ENCODE assay signal across 10 cellular contexts in the genomic region with DNA sequence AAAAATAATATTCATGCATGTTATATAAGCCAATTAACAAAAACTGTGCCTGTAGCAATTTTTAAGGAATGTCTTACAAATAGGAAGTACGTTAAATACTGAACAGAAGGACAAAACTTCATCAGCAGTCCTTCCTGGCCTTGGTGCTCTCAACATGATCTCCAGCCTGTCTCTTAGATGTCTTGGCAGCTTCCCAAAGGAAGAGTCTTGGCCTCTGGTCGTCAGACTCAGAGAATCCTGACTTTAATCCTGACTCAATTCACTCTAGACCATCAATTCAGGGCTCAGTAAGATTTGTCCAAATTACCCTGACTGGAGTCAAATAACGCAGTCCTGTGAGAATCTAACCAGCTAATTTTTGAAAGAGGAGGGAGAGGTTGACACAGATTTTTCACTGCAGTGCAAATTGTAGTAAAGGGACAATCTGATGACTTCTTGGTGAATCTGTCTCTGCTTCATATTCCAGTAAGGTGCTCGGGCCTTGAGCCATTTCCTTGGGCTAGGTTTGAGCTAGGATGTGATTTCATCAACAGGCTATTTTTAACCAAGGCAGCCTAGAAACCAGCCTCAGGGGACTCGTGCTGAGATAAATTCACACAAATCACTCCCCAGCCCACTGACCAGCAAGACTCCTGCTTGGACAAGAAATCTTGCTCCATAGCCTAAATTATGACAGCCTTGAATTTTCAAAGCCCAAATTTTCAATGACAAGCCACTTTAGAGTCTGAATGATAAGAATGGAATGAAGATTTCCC.
DNase-seq lines count a peak whose midpoint lies in the region; ATAC-seq, FAIRE-seq and TF ChIP-seq lines count a peak whose summit lies in the region.
"Had no signal": no experiment of that assay in that cellular context is flagged by ENCODE, and none has a peak within 500 bp of the region (broad histone marks: within the 10 kb centered on the region; RNA-seq: fewer than 3 reads in every experiment).

No MANE protein-coding gene starts in this region.

- H3K9ac ChIP-seq in HepG2 (ENCODE audit: insufficient read depth, low read depth, low read length), result no peak overlapping the region
- H3K9ac ChIP-seq in mesenchymal stem cell (ENCODE audit: low read length), result peak overlapping the region; percentile 62

- H3K4ac ChIP-seq in mesenchymal stem cell (ENCODE audit: low read depth in 1 of 2, low read length in 2 of 2), result peak overlapping the region in 1 of 2 experiments; percentile 79

- no peak overlapping the region for H3K23ac ChIP-seq in mesenchymal stem cell (ENCODE audit: low read length in 2 of 2)

- H3K14ac ChIP-seq in mesenchymal stem cell (ENCODE audit: low read length in 2 of 2), result no peak overlapping the region

- TF ChIP-seq POLR2A in right lobe of liver (IDR thresholded peaks at IDR 0.05) (no peak), HepG2 (IDR thresholded peaks at IDR 0.05; ENCODE audit: insufficient read depth in 1 of 2, low read depth in 2 of 2, low read length in 2 of 2) (no peak)

- no peaks in the 10 kb centered on the region for H3K36me3 Mint-ChIP-seq in T-helper 17 cell (ENCODE audit: low read depth)
- no peaks in the 10 kb centered on the region for H3K36me3 Mint-ChIP-seq in WTC11

- H3K4me1 ChIP-seq in right lobe of liver (peaks cover 0 to 6% (median 0%) of the 10 kb centered on the region in 4 donors), HepG2 (ENCODE audit: insufficient read depth, low read length) (peaks cover 37% of the 10 kb centered on the region), mesenchymal stem cell (ENCODE audit: control insufficient read depth, insufficient read depth, low read depth, low read length) (peaks cover 10% of the 10 kb centered on the region)

- no peak for FAIRE-seq in HepG2 (lab: Jason Lieb, UNC)

- H4K91ac ChIP-seq in mesenchymal stem cell (ENCODE audit: low read length), result no peak overlapping the region

- DNase-seq in right lobe of liver, result no peak
- DNase-seq in HepG2 (ENCODE audit: low spot score), result no peak
- DNase-seq in choroid plexus epithelial cell (ENCODE audit: low read depth), result peak; percentile 87
- DNase-seq in mesenchymal stem cell, result peak; percentile 80
- DNase-seq in HCEC 1CT, result no peak
- DNase-seq in T-helper 17 cell, result no peak
- DNase-seq in WTC11 (ENCODE audit: low spot score), result no peak
- no peak for DNase-seq in HT-29 (ENCODE audit: low spot score)
- DNase-seq: activated CD8-positive, alpha-beta T cell treated with anti-CD3 and anti-CD28 coated beads for 36 hours had no signal

- H3K4me3 Mint-ChIP-seq in T-helper 17 cell (no peak overlapping the region), WTC11 (no peak overlapping the region)
- H3K4me3 Mint-ChIP-seq: activated CD8-positive, alpha-beta T cell treated with anti-CD3 and anti-CD28 coated beads for 36 hours; B cell had no signal

- POLR2A ChIA-PET in HepG2 (lab: Yijun Ruan, JAX), result no interaction called here
- POLR2A ChIA-PET in WTC11 (lab: Charles Lee), result no interaction called here

- TF ChIP-seq RAD21 in HepG2 (CRISPR knock-in tag; IDR thresholded peaks at IDR 0.05), result no peak

- no peaks in the 10 kb centered on the region for H4K20me1 ChIP-seq in HepG2 (ENCODE audit: insufficient read depth, low read length)

- no peaks in the 10 kb centered on the region for H3K4me1 Mint-ChIP-seq in T-helper 17 cell
- H3K4me1 Mint-ChIP-seq in WTC11, result peaks cover 16% of the 10 kb centered on the region; the same call in 1 of the 2 replicates
- H3K4me1 Mint-ChIP-seq: B cell had no signal

- TF ChIP-seq EP300 in HepG2 (IDR thresholded peaks at IDR 0.05; ENCODE audit: low read depth in 2 of 2, low read length in 2 of 2) (no peak), HepG2 (CRISPR knock-in tag; IDR thresholded peaks at IDR 0.05; ENCODE audit: borderline replicate concordance) (no peak)

- no peak overlapping the region for H2BK120ac ChIP-seq in mesenchymal stem cell (ENCODE audit: low read depth, low read length)

- H3K79me2 ChIP-seq in HepG2 (ENCODE audit: insufficient read depth, low read length), result no peaks in the 10 kb centered on the region

- no peak overlapping the region for H4K8ac ChIP-seq in mesenchymal stem cell (ENCODE audit: low read length)

- H2BK12ac ChIP-seq in mesenchymal stem cell (ENCODE audit: low read length in 2 of 2), result no peak overlapping the region

- H3K4me2 ChIP-seq in HepG2 (ENCODE audit: low read depth, low read length) (no peak overlapping the region), mesenchymal stem cell (ENCODE audit: low read length, poor library complexity, severe bottlenecking) (no peak overlapping the region)

- no peak overlapping the region for H2BK15ac ChIP-seq in mesenchymal stem cell (ENCODE audit: low read depth, poor library complexity, severe bottlenecking)

- H3K36me3 ChIP-seq in right lobe of liver (no peaks in the 10 kb centered on the region), HepG2 (replicated peaks in 1 of 2; ENCODE audit: control insufficient read depth in 1 of 2, insufficient read depth in 2 of 2, low read length in 2 of 2) (no peaks in the 10 kb centered on the region), mesenchymal stem cell (ENCODE audit: control insufficient read depth in 1 of 2, insufficient read depth in 2 of 2, low read depth in 1 of 2, low read length in 2 of 2) (no peaks in the 10 kb centered on the region)

- H3K27ac ChIP-seq in right lobe of liver (no peak overlapping the region), HepG2 (ENCODE audit: extremely low read length, insufficient read depth, low read length) (no peak overlapping the region), mesenchymal stem cell (ENCODE audit: low read length, poor library complexity, severe bottlenecking) (peak overlapping the region; percentile 5)

- no peaks in the 10 kb centered on the region for H3K27me3 ChIP-seq in right lobe of liver
- H3K27me3 ChIP-seq in HepG2 (ENCODE audit: control insufficient read depth in 1 of 2, insufficient read depth in 2 of 2, low read length in 2 of 2), result no peaks in the 10 kb centered on the region
- H3K27me3 ChIP-seq in mesenchymal stem cell (ENCODE audit: control insufficient read depth in 1 of 2, insufficient read depth in 1 of 2, low read length in 2 of 2), result no peaks in the 10 kb centered on the region

- WGBS in right lobe of liver (ENCODE audit: insufficient coverage, low coverage, low lambda C conversion rate, missing lambda C conversion rate), result 44% methylated on average over 4 of the region's 5 CpGs
- WGBS in HepG2 (ENCODE audit: low lambda C conversion rate), result 40% methylated on average over 5 of the region's 5 CpGs
- 43% methylated on average over 5 of the region's 5 CpGs for WGBS in mesenchymal stem cell

- H3K4me3 ChIP-seq in right lobe of liver, result no peak overlapping the region
- no peak overlapping the region for H3K4me3 ChIP-seq in HepG2 (replicated peaks in 1 of 3; ENCODE audit: insufficient read depth in 1 of 3, low read depth in 2 of 3, low read length in 3 of 3)
- no peak overlapping the region for H3K4me3 ChIP-seq in choroid plexus epithelial cell (ENCODE audit: low read depth, low read length)
- peak overlapping the region in 1 of 2 experiments; percentile 4 for H3K4me3 ChIP-seq in mesenchymal stem cell (ENCODE audit: insufficient read depth in 1 of 2, low read depth in 1 of 2, low read length in 2 of 2)

- H3K27me3 Mint-ChIP-seq in T-helper 17 cell, result peaks cover 37% of the 10 kb centered on the region
- no peaks in the 10 kb centered on the region for H3K27me3 Mint-ChIP-seq in WTC11 (ENCODE audit: low read depth)

- no peak overlapping the region for H3K27ac Mint-ChIP-seq in T-helper 17 cell
- H3K27ac Mint-ChIP-seq in WTC11, result no peak overlapping the region
- H3K27ac Mint-ChIP-seq: activated CD8-positive, alpha-beta T cell treated with anti-CD3 and anti-CD28 coated beads for 36 hours; B cell had no signal

- H3K9me3 ChIP-seq in right lobe of liver (peaks cover 0 to 6% (median 0%) of the 10 kb centered on the region in 4 donors), HepG2 (ENCODE audit: low read length) (no peaks in the 10 kb centered on the region), mesenchymal stem cell (ENCODE audit: control insufficient read depth, low read length) (no peaks in the 10 kb centered on the region), T-helper 17 cell (ENCODE audit: control insufficient read depth, low read length, poor library complexity, severe bottlenecking) (no peaks in the 10 kb centered on the region)

- no TSS peak for BruUV-seq in HepG2 (replicated peaks; lab: Mats Ljungman, UMichigan)

- TF ChIP-seq CTCF in right lobe of liver (IDR thresholded peaks at IDR 0.05) (no peak), HepG2 (CRISPR knock-in tag; IDR thresholded peaks at IDR 0.05) (no peak), choroid plexus epithelial cell (conservative IDR thresholded peaks at IDR 0.05; ENCODE audit: low read depth, low read length) (no peak), WTC11 (IDR thresholded peaks at IDR 0.05) (no peak)

- H3K9me3 Mint-ChIP-seq in WTC11, result no peaks in the 10 kb centered on the region
- H3K9me3 Mint-ChIP-seq: activated CD8-positive, alpha-beta T cell treated with anti-CD3 and anti-CD28 coated beads for 36 hours had no signal

- ATAC-seq in right lobe of liver (peak; percentile 14 to 67 (median 19)), HepG2 (no peak), T-helper 17 cell (no peak), WTC11 (no peak)
- ATAC-seq: activated CD8-positive, alpha-beta T cell treated with anti-CD3 and anti-CD28 coated beads for 36 hours had no signal

- CTCF ChIA-PET in HepG2 (lab: Yijun Ruan, JAX; ENCODE audit: low intra/inter-chr PET ratio, low total read pairs) (no interaction called here), WTC11 (lab: Charles Lee) (no interaction called here)

- no peak overlapping the region for H3K18ac ChIP-seq in mesenchymal stem cell (ENCODE audit: low read depth in 1 of 2, low read length in 2 of 2)

- in situ Hi-C loops in HepG2 (cut with HindIII; ENCODE audit: extremely low pct_ligation_motif_present, low pct_unique_long_range_greater_than_20kb), result no loop called here

- H2AFZ ChIP-seq in HepG2 (ENCODE audit: low read length) (no peak overlapping the region), mesenchymal stem cell (ENCODE audit: low read depth, low read length) (no peak overlapping the region)

- no peaks in the 10 kb centered on the region for H3K79me1 ChIP-seq in mesenchymal stem cell (replicated peaks; ENCODE audit: low read length, poor library complexity, severe bottlenecking)

- H2BK5ac ChIP-seq in mesenchymal stem cell (ENCODE audit: low read depth, low read length, poor library complexity, severe bottlenecking), result no peak overlapping the region

- intact Hi-C loops in right lobe of liver (cut with DNase I) (no loop called here), HepG2 (cut with micrococcal nuclease; ENCODE audit: unreplicated experiment) (no loop called here)

- H2AK5ac ChIP-seq in mesenchymal stem cell (ENCODE audit: low read length, severe bottlenecking), result no peak overlapping the region

Comparison
In these comparisons a context has a peak if more than half of its experiments do, and no peak if none do; other contexts are left out.
1. ATAC-seq: peak in right lobe of liver (4 of 4); none in HepG2 (single experiment), T-helper 17 cell (single experiment) and WTC11 (single experiment).
2. DNase-seq: peak in choroid plexus epithelial cell (single experiment) and mesenchymal stem cell (single experiment); none in right lobe of liver (0 of 3), HepG2 (single experiment), HCEC 1CT (single experiment), T-helper 17 cell (0 of 3), WTC11 (single experiment) and HT-29 (single experiment).